ENCODE assay signal across 2 cellular contexts in genomic region chr13:24541127-24541475, GRCh38.
TF ChIP-seq lines count a peak whose summit lies in the region.

No MANE protein-coding gene starts in this region.

TF ChIP-seq in endothelial cell of umbilical vein, 7 proteins besides CTCF, POLR2A, EP300 and RAD21 (continued from another document):
- TF ChIP-seq GATA2 (IDR thresholded peaks at IDR 0.05; ENCODE audit: insufficient read depth, insufficient read length, low read depth, low read length) (no peak), EZH2 (IDR thresholded peaks at IDR 0.05; ENCODE audit: borderline replicate concordance, low read depth, low read length, severe bottlenecking) (no peak), JUN (IDR thresholded peaks at IDR 0.05; ENCODE audit: borderline replicate concordance, insufficient read depth, insufficient read length, low read depth) (no peak), MYC (IDR thresholded peaks at IDR 0.05; ENCODE audit: low read depth, low read length) (no peak), FOS (IDR thresholded peaks at IDR 0.05; ENCODE audit: borderline replicate concordance, insufficient read depth, low read length) (no peak), POLR2AphosphoS5 (IDR thresholded peaks at IDR 0.05; ENCODE audit: insufficient read depth, low read depth, low read length) (no peak)

TF ChIP-seq in neural cell, 6 proteins besides CTCF, POLR2A, EP300 and RAD21:
- TF ChIP-seq REST (IDR thresholded peaks at IDR 0.05; ENCODE audit: borderline replicate concordance) (no peak), EZH2 (IDR thresholded peaks at IDR 0.05; ENCODE audit: borderline replicate concordance, insufficient read depth, low read length, poor library complexity, severe bottlenecking) (no peak), TAF1 (IDR thresholded peaks at IDR 0.05; ENCODE audit: low read depth) (no peak), MXI1 (conservative IDR thresholded peaks at IDR 0.05; ENCODE audit: poor library complexity, severe bottlenecking) (no peak), SMC3 (conservative IDR thresholded peaks at IDR 0.05; ENCODE audit: poor library complexity) (no peak), POLR2AphosphoS5 (IDR thresholded peaks at IDR 0.05) (no peak)
